Comparison of ENCODE assay signal across 1 cellular context in genomic region chr6:37168809-37169457, GRCh38.
TF ChIP-seq lines count a peak whose summit lies in the region.

No MANE protein-coding gene starts in this region.

TF ChIP-seq in IMR-90, 13 proteins besides CTCF, POLR2A, EP300 and RAD21 (continued from another document):
- TF ChIP-seq RCOR1 (IDR thresholded peaks at IDR 0.05; ENCODE audit: insufficient replicate concordance, low read length) (no peak), SMC3 (IDR thresholded peaks at IDR 0.05; ENCODE audit: low read depth, low read length) (peak; percentile 2; the same call in 1 of the 2 replicates), NFE2L2 (IDR thresholded peaks at IDR 0.05; ENCODE audit: low read depth, low read length) (0 out of 2 replicates have a peak, but pooled peaks have one; percentile 17), USF2 (IDR thresholded peaks at IDR 0.05; ENCODE audit: low read depth, low read length) (no peak), CHD1 (IDR thresholded peaks at IDR 0.05; ENCODE audit: low read depth, low read length) (0 out of 2 replicates have a peak, but pooled peaks have one; percentile 49), CEBPB (IDR thresholded peaks at IDR 0.05; ENCODE audit: low read depth, low read length) (peak; percentile 53)
